9 cellular contexts compared by ENCODE assay signal in the genomic region with DNA sequence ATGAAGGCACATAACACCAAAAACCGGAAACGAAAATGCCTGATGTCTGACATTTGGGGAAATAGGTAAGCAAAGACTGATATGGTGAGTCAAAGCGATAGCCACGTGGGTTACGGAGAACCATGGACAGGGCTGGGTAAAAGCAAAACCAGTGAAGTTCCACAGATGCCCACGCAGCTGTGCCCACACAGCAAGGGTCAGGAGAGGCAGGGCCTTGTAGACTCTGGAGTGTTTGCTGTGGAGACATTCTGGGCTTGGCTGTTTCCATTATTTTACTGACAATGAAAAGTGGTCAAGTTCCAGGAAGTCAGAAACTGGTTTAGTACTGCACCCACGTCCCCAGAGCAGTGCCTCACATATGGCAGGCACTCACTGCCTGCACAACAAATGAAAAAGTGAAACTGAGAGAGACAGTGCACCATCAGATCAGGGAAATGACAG.
DNase-seq lines count a peak whose midpoint lies in the region; ATAC-seq and TF ChIP-seq lines count a peak whose summit lies in the region.
"Had no signal": no experiment of that assay in that cellular context is flagged by ENCODE, and none has a peak within 500 bp of the region (broad histone marks: within the 10 kb centered on the region; RNA-seq: fewer than 3 reads in every experiment).

No MANE protein-coding gene starts in this region.

- ATAC-seq in GM18909 (IDR thresholded peaks at IDR 0.05; ENCODE audit: poor library complexity, unreplicated experiment) (peak; percentile 90), HG02571 (IDR thresholded peaks at IDR 0.05; ENCODE audit: unreplicated experiment) (peak; percentile 78)

- H3K4me3 ChIP-seq in foreskin fibroblast (ENCODE audit: low read depth in 1 of 2, low read length in 2 of 2), result no peak overlapping the region

- DNase-seq in MV-4-11 (lab: John Stamatoyannopoulos, UW) (peak; percentile 93), NCI-H2196 treated with DMSO at 0.1 percent for 48 hours (lab: John Stamatoyannopoulos, UW; ENCODE audit: unreplicated experiment) (no peak), foreskin fibroblast (no peak), activated gamma-delta T cell (lab: John Stamatoyannopoulos, UW) (no peak)
- peak; percentile 22 to 36 (median 35) for DNase-seq in stimulated activated CD4-positive, alpha-beta T cell treated with anti-CD3 and anti-CD28 coated beads, TNF-alpha, amount 100 ng/mL, for 48 hours (ENCODE audit: low read depth in 3 of 3)
- DNase-seq: amygdala, OCI-M1 had no signal

- TF ChIP-seq CTCF in foreskin fibroblast (IDR thresholded peaks at IDR 0.05; ENCODE audit: low read depth, low read length), result no peak

Comparison
In these comparisons a context has a peak if more than half of its experiments do, and no peak if none do; other contexts are left out.
1. DNase-seq: peak in MV-4-11 (single experiment) and stimulated activated CD4-positive, alpha-beta T cell treated with anti-CD3 and anti-CD28 coated beads, TNF-alpha, amount 100 ng/mL, for 48 hours (3 of 3); none in NCI-H2196 treated with DMSO at 0.1 percent for 48 hours (single experiment), foreskin fibroblast (0 of 2) and activated gamma-delta T cell (single experiment).